21 cellular contexts compared by ENCODE assay signal in the genomic region with DNA sequence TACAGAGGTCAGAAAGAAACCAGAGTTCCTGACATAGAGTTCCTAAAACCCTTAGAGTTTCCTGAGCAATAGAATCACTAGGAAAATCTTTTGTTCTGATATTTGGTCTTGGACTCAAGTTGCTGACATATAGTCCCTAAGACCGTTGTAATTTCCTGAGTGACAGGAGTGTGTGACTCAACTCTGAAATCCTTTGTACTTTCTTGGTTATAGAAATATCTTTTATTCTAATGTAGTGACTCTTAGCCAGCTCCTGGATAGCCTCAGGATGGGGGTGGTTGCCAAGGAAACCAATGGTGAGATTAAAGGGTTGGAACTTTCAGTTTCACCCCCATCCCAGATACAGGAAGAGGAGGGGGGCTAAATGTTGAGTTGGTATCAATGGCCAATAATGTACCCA. TPM values are rescaled to one million over a fixed set of nuclear protein-coding genes. Genes with fewer than 3 reads are reported as not detected.
DNase-seq lines count a peak whose midpoint lies in the region; ATAC-seq and TF ChIP-seq lines count a peak whose summit lies in the region.
"Had no signal": no experiment of that assay in that cellular context is flagged by ENCODE, and none has a peak within 500 bp of the region (broad histone marks: within the 10 kb centered on the region; RNA-seq: fewer than 3 reads in every experiment).

No MANE protein-coding gene starts in this region.

- no peak for TF ChIP-seq CTCF in activated CD8-positive, alpha-beta T cell treated with anti-CD3 and anti-CD28 coated beads for 36 hours (IDR thresholded peaks at IDR 0.05)

- CTCF ChIA-PET in activated CD8-positive, alpha-beta T cell treated with anti-CD3 and anti-CD28 coated beads for 36 hours (lab: Charles Lee): no interaction called here
- CTCF ChIA-PET in activated CD8-positive, alpha-beta T cell treated with anti-CD3 and anti-CD28 coated beads, Interleukin-2, amount 10 ng/mL, durations not matched to agents 7 days and 5 days (lab: Charles Lee): interaction anchor here (1.6 kb wide), 1 partner anchor 15 kb away, joined by 5 read pairs; no protein-coding TSS in a partner anchor

- no peak overlapping the region for H3K27ac Mint-ChIP-seq in activated CD8-positive, alpha-beta T cell treated with anti-CD3 and anti-CD28 coated beads for 36 hours
- no peak overlapping the region for H3K27ac Mint-ChIP-seq in activated CD8-positive, alpha-beta T cell treated with anti-CD3 and anti-CD28 coated beads, Interleukin-2, amount 10 ng/mL, durations not matched to agents 7 days and 5 days
- H3K27ac Mint-ChIP-seq in activated naive CD4-positive, alpha-beta T cell treated with anti-CD3 and anti-CD28 coated beads, Interleukin-2, amount 50 U/mL, for 72 hours: no peak overlapping the region
- no peak overlapping the region for H3K27ac Mint-ChIP-seq in stimulated activated naive CD8-positive, alpha-beta T cell treated with anti-CD3 and anti-CD28 coated beads, Interleukin-15, amount 100 ng/mL, for 72 hours
- H3K27ac Mint-ChIP-seq: CD4-positive, CD25-positive, alpha-beta regulatory T cell; CD8-positive, alpha-beta memory T cell; H9 had no signal

- H3K4me3 Mint-ChIP-seq in activated CD8-positive, alpha-beta T cell treated with anti-CD3 and anti-CD28 coated beads for 36 hours: no peak overlapping the region
- H3K4me3 Mint-ChIP-seq in activated CD8-positive, alpha-beta T cell treated with anti-CD3 and anti-CD28 coated beads, Interleukin-2, amount 10 ng/mL, durations not matched to agents 7 days and 5 days: no peak overlapping the region
- H3K4me3 Mint-ChIP-seq in stimulated activated naive CD8-positive, alpha-beta T cell treated with anti-CD3 and anti-CD28 coated beads, Interleukin-15, amount 100 ng/mL, for 72 hours: no peak overlapping the region
- H3K4me3 Mint-ChIP-seq: CD4-positive, CD25-positive, alpha-beta regulatory T cell; CD8-positive, alpha-beta memory T cell; H9 had no signal

- H3K27me3 Mint-ChIP-seq in activated CD8-positive, alpha-beta T cell treated with anti-CD3 and anti-CD28 coated beads for 36 hours: no peaks in the 10 kb centered on the region
- H3K27me3 Mint-ChIP-seq in activated CD8-positive, alpha-beta T cell treated with anti-CD3 and anti-CD28 coated beads, Interleukin-2, amount 10 ng/mL, durations not matched to agents 7 days and 5 days (ENCODE audit: low read depth): no peaks in the 10 kb centered on the region
- no peaks in the 10 kb centered on the region for H3K27me3 Mint-ChIP-seq in stimulated activated naive CD8-positive, alpha-beta T cell treated with anti-CD3 and anti-CD28 coated beads, Interleukin-15, amount 100 ng/mL, for 72 hours

- peaks cover 25% of the 10 kb centered on the region for H3K9me3 Mint-ChIP-seq in activated CD8-positive, alpha-beta T cell treated with anti-CD3 and anti-CD28 coated beads for 36 hours
- peaks cover 30% of the 10 kb centered on the region for H3K9me3 Mint-ChIP-seq in activated CD8-positive, alpha-beta T cell treated with anti-CD3 and anti-CD28 coated beads, Interleukin-2, amount 10 ng/mL, durations not matched to agents 7 days and 5 days (ENCODE audit: insufficient read depth)
- peaks cover 12 to 15% of the 10 kb centered on the region in 2 donors for H3K9me3 Mint-ChIP-seq in activated naive CD4-positive, alpha-beta T cell treated with anti-CD3 and anti-CD28 coated beads, Interleukin-2, amount 50 U/mL, for 72 hours
- peaks cover 5 to 24% of the 10 kb centered on the region in 2 donors for H3K9me3 Mint-ChIP-seq in stimulated activated naive CD8-positive, alpha-beta T cell treated with anti-CD3 and anti-CD28 coated beads, Interleukin-15, amount 100 ng/mL, for 72 hours

- ATAC-seq in activated CD8-positive, alpha-beta T cell treated with anti-CD3 and anti-CD28 coated beads for 36 hours: peak; percentile 24
- ATAC-seq in activated CD8-positive, alpha-beta T cell treated with anti-CD3 and anti-CD28 coated beads, Interleukin-2, amount 10 ng/mL, durations not matched to agents 7 days and 5 days: no peak
- peak; percentile 60 to 95 for ATAC-seq in activated naive CD4-positive, alpha-beta T cell treated with anti-CD3 and anti-CD28 coated beads, Interleukin-2, amount 50 U/mL, for 72 hours
- ATAC-seq in stimulated activated naive CD8-positive, alpha-beta T cell treated with anti-CD3 and anti-CD28 coated beads, Interleukin-15, amount 100 ng/mL, for 72 hours: peak; percentile 60
- no peak for ATAC-seq in stimulated activated naive CD8-positive, alpha-beta T cell treated with anti-CD3 and anti-CD28 coated beads, Interleukin-15, Interleukin-2, amounts not matched to agents 100 U/mL and 50 U/mL, for 24 hours

- H3K36me3 Mint-ChIP-seq in activated CD8-positive, alpha-beta T cell treated with anti-CD3 and anti-CD28 coated beads for 36 hours (ENCODE audit: low read depth): no peaks in the 10 kb centered on the region
- H3K36me3 Mint-ChIP-seq in activated CD8-positive, alpha-beta T cell treated with anti-CD3 and anti-CD28 coated beads, Interleukin-2, amount 10 ng/mL, durations not matched to agents 7 days and 5 days (ENCODE audit: low read depth): peaks cover 10% of the 10 kb centered on the region
- peaks cover 20 to 27% of the 10 kb centered on the region in 2 donors for H3K36me3 Mint-ChIP-seq in activated naive CD4-positive, alpha-beta T cell treated with anti-CD3 and anti-CD28 coated beads, Interleukin-2, amount 50 U/mL, for 72 hours

- DNase-seq in activated CD8-positive, alpha-beta T cell treated with anti-CD3 and anti-CD28 coated beads for 36 hours: peak; percentile 13
- no peak for DNase-seq in activated CD8-positive, alpha-beta T cell treated with anti-CD3 and anti-CD28 coated beads, Interleukin-2, amount 10 ng/mL, durations not matched to agents 7 days and 5 days
- DNase-seq in activated naive CD4-positive, alpha-beta T cell treated with anti-CD3 and anti-CD28 coated beads, Interleukin-2, amount 50 U/mL, for 72 hours (ENCODE audit: low spot score in 2 of 2): no peak
- DNase-seq in activated naive CD4-positive, alpha-beta T cell treated with Interleukin-2 at 50 U/mL for 16 hours: no peak
- no peak for DNase-seq in stimulated activated naive CD8-positive, alpha-beta T cell treated with anti-CD3 and anti-CD28 coated beads, Interleukin-15, amount 100 ng/mL, for 72 hours
- no peak for DNase-seq in stimulated activated naive CD8-positive, alpha-beta T cell treated with anti-CD3 and anti-CD28 coated beads, Interleukin-15, Interleukin-2, amounts not matched to agents 100 U/mL and 50 U/mL, for 24 hours
- DNase-seq in dermis blood vessel endothelial cell (peak; percentile 39), NOMO-1 treated with dmso at 0.1 percent for 144 hours (lab: John Stamatoyannopoulos, UW; ENCODE audit: unreplicated experiment) (no peak)
- DNase-seq: ACHN; BE2C; C1 segment of cervical spinal cord; CD8-positive, alpha-beta memory T cell; COR-L47; DMS 273 treated with DMSO at 0.1 percent for 48 hours; DMS53; DND-41; EL; H9 had no signal

- POLR2A ChIA-PET in activated CD8-positive, alpha-beta T cell treated with anti-CD3 and anti-CD28 coated beads for 36 hours (lab: Charles Lee): no interaction called here
- POLR2A ChIA-PET in activated CD8-positive, alpha-beta T cell treated with anti-CD3 and anti-CD28 coated beads, Interleukin-2, amount 10 ng/mL, durations not matched to agents 7 days and 5 days (lab: Charles Lee): no interaction called here

- intact Hi-C loops in activated CD8-positive, alpha-beta T cell treated with anti-CD3 and anti-CD28 coated beads for 36 hours (cut with micrococcal nuclease): no loop called here

- peaks cover 4% of the 10 kb centered on the region for H3K4me1 Mint-ChIP-seq in activated CD8-positive, alpha-beta T cell treated with anti-CD3 and anti-CD28 coated beads for 36 hours (ENCODE audit: low read depth)
- H3K4me1 Mint-ChIP-seq in activated CD8-positive, alpha-beta T cell treated with anti-CD3 and anti-CD28 coated beads, Interleukin-2, amount 10 ng/mL, durations not matched to agents 7 days and 5 days (ENCODE audit: low read depth): peaks cover 3% of the 10 kb centered on the region
- peaks cover 10% of the 10 kb centered on the region for H3K4me1 Mint-ChIP-seq in stimulated activated naive CD8-positive, alpha-beta T cell treated with anti-CD3 and anti-CD28 coated beads, Interleukin-15, amount 100 ng/mL, for 72 hours
- H3K4me1 Mint-ChIP-seq: CD4-positive, CD25-positive, alpha-beta regulatory T cell; CD8-positive, alpha-beta memory T cell; H9 had no signal

RNA-seq across cellular contexts. Expression of a gene that starts 41.9 kb away (rescaled TPM):
- not detected for total RNA-seq in activated CD8-positive, alpha-beta T cell treated with anti-CD3 and anti-CD28 coated beads for 36 hours
- not detected for total RNA-seq in activated CD8-positive, alpha-beta T cell treated with anti-CD3 and anti-CD28 coated beads, Interleukin-2, amount 10 ng/mL, durations not matched to agents 7 days and 5 days
- total RNA-seq in activated naive CD4-positive, alpha-beta T cell treated with anti-CD3 and anti-CD28 coated beads, Interleukin-2, amount 50 U/mL, for 72 hours: not detected
- total RNA-seq in dermis blood vessel endothelial cell: not detected in 2 replicates
- total RNA-seq: CD4-positive, CD25-positive, alpha-beta regulatory T cell; CD8-positive, alpha-beta memory T cell; G401; H1; H9 had no signal

RNA-seq across cellular contexts. Expression of a gene that starts 51.0 kb away (rescaled TPM):
- not detected for total RNA-seq in activated CD8-positive, alpha-beta T cell treated with anti-CD3 and anti-CD28 coated beads for 36 hours
- not detected for total RNA-seq in activated CD8-positive, alpha-beta T cell treated with anti-CD3 and anti-CD28 coated beads, Interleukin-2, amount 10 ng/mL, durations not matched to agents 7 days and 5 days
- not detected for total RNA-seq in activated naive CD4-positive, alpha-beta T cell treated with anti-CD3 and anti-CD28 coated beads, Interleukin-2, amount 50 U/mL, for 72 hours
- total RNA-seq in dermis blood vessel endothelial cell: not detected in 2 replicates
- total RNA-seq: CD4-positive, CD25-positive, alpha-beta regulatory T cell; CD8-positive, alpha-beta memory T cell; G401; H1; H9 had no signal

Comparison
In these comparisons a context has a peak if more than half of its experiments do, and no peak if none do; other contexts are left out.
1. ATAC-seq: peak in activated CD8-positive, alpha-beta T cell treated with anti-CD3 and anti-CD28 coated beads for 36 hours (single experiment), activated naive CD4-positive, alpha-beta T cell treated with anti-CD3 and anti-CD28 coated beads, Interleukin-2, amount 50 U/mL, for 72 hours (2 of 2) and stimulated activated naive CD8-positive, alpha-beta T cell treated with anti-CD3 and anti-CD28 coated beads, Interleukin-15, amount 100 ng/mL, for 72 hours (single experiment); none in activated CD8-positive, alpha-beta T cell treated with anti-CD3 and anti-CD28 coated beads, Interleukin-2, amount 10 ng/mL, durations not matched to agents 7 days and 5 days (single experiment) and stimulated activated naive CD8-positive, alpha-beta T cell treated with anti-CD3 and anti-CD28 coated beads, Interleukin-15, Interleukin-2, amounts not matched to agents 100 U/mL and 50 U/mL, for 24 hours (single experiment).
2. DNase-seq: peak in activated CD8-positive, alpha-beta T cell treated with anti-CD3 and anti-CD28 coated beads for 36 hours (single experiment) and dermis blood vessel endothelial cell (single experiment); none in activated CD8-positive, alpha-beta T cell treated with anti-CD3 and anti-CD28 coated beads, Interleukin-2, amount 10 ng/mL, durations not matched to agents 7 days and 5 days (single experiment), activated naive CD4-positive, alpha-beta T cell treated with anti-CD3 and anti-CD28 coated beads, Interleukin-2, amount 50 U/mL, for 72 hours (0 of 2), activated naive CD4-positive, alpha-beta T cell treated with Interleukin-2 at 50 U/mL for 16 hours (single experiment), stimulated activated naive CD8-positive, alpha-beta T cell treated with anti-CD3 and anti-CD28 coated beads, Interleukin-15, amount 100 ng/mL, for 72 hours (0 of 2), stimulated activated naive CD8-positive, alpha-beta T cell treated with anti-CD3 and anti-CD28 coated beads, Interleukin-15, Interleukin-2, amounts not matched to agents 100 U/mL and 50 U/mL, for 24 hours (single experiment) and NOMO-1 treated with dmso at 0.1 percent for 144 hours (single experiment).